Comparison of ENCODE assay signal across 17 cellular contexts in the genomic region with DNA sequence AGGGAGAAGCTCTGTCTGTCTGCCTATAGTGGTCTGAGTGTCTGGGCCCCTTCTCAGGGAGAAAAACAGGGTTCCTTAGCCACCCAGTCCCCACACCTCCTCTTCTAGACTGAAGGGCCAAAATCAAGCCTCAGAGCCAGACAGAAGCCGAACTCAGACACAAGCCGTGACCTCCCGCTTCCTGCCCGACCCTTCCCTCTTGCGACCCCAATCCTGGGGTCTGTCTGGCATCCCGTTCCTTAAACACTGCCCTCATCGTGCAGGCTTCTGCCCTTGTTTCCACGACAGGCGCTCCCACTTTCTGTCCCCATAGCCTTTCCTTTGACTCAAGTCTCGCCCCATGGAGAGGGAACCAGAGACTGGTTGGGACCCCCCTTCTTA. TPM values are rescaled to one million over a fixed set of nuclear protein-coding genes. Genes with fewer than 3 reads are reported as not detected.
"Had no signal": no experiment of that assay in that cellular context is flagged by ENCODE, and none has a peak within 500 bp of the region (broad histone marks: within the 10 kb centered on the region; RNA-seq: fewer than 3 reads in every experiment).

No MANE protein-coding gene starts in this region.

- H3K4me1 ChIP-seq: foreskin keratinocyte had no signal

- H3K27me3 Mint-ChIP-seq: activated CD8-positive, alpha-beta memory T cell treated with anti-CD3 and anti-CD28 coated beads, Interleukin-2, amount 10 ng/mL, durations not matched to agents 7 days and 5 days; activated naive CD8-positive, alpha-beta T cell treated with anti-CD3 and anti-CD28 coated beads for 36 hours; activated T-cell treated with anti-CD3 and anti-CD28 coated beads, Interleukin-2, amount 50 U/mL, for 24 hours; memory B cell had no signal

- FAIRE-seq: bronchial epithelial cell, islet of Langerhans had no signal

- H3K4me1 Mint-ChIP-seq: activated CD8-positive, alpha-beta memory T cell treated with anti-CD3 and anti-CD28 coated beads, Interleukin-2, amount 10 ng/mL, durations not matched to agents 7 days and 5 days; activated naive CD8-positive, alpha-beta T cell treated with anti-CD3 and anti-CD28 coated beads for 36 hours; memory B cell had no signal

- DNase-seq: activated CD4-positive, alpha-beta T cell treated with anti-CD3 and anti-CD28 coated beads, Interleukin-2, amount 50 U/mL, for 48 hours; activated CD4-positive, CD25-positive, alpha-beta regulatory T cell treated with anti-CD3 and anti-CD28 coated beads, Interleukin-2, amount 50 U/mL, for 72 hours; activated CD8-positive, alpha-beta memory T cell treated with anti-CD3 and anti-CD28 coated beads, Interleukin-2, amount 10 ng/mL, durations not matched to agents 7 days and 5 days; activated effector memory CD4-positive, alpha-beta T cell treated with anti-CD3 and anti-CD28 coated beads, Interleukin-2, amount 50 U/mL, for 16 hours; activated naive CD8-positive, alpha-beta T cell treated with anti-CD3 and anti-CD28 coated beads for 36 hours; activated T-cell treated with anti-CD3 and anti-CD28 coated beads, Interleukin-2, amount 50 U/mL, for 24 hours; foreskin keratinocyte; head of caudate nucleus; SIG-M5; sigmoid colon; stimulated activated CD4-positive, alpha-beta T cell treated with anti-CD3 and anti-CD28 coated beads, Interleukin-12 subunit alpha, Interleukin-12 subunit beta, amount 100 ng/mL, for 4 hours; stimulated activated naive CD4-positive, alpha-beta T cell treated with Interleukin-2 at 50 U/mL for 16 hours had no signal

- H3K9me3 Mint-ChIP-seq: activated naive CD8-positive, alpha-beta T cell treated with anti-CD3 and anti-CD28 coated beads for 36 hours; activated T-cell treated with anti-CD3 and anti-CD28 coated beads, Interleukin-2, amount 50 U/mL, for 24 hours; memory B cell had no signal

- H3K36me3 ChIP-seq: sigmoid colon had no signal

- ATAC-seq: activated CD8-positive, alpha-beta memory T cell treated with anti-CD3 and anti-CD28 coated beads, Interleukin-2, amount 10 ng/mL, durations not matched to agents 7 days and 5 days; foreskin keratinocyte had no signal

- H3K4me3 ChIP-seq: sigmoid colon, testis had no signal

- H3K27me3 ChIP-seq: foreskin keratinocyte, sigmoid colon, testis had no signal

- H3K9me3 ChIP-seq: sigmoid colon, testis had no signal

- H3K4me3 Mint-ChIP-seq: activated CD8-positive, alpha-beta memory T cell treated with anti-CD3 and anti-CD28 coated beads, Interleukin-2, amount 10 ng/mL, durations not matched to agents 7 days and 5 days; activated naive CD8-positive, alpha-beta T cell treated with anti-CD3 and anti-CD28 coated beads for 36 hours; activated T-cell treated with anti-CD3 and anti-CD28 coated beads, Interleukin-2, amount 50 U/mL, for 24 hours; memory B cell had no signal

- H3K36me3 Mint-ChIP-seq: activated CD8-positive, alpha-beta memory T cell treated with anti-CD3 and anti-CD28 coated beads, Interleukin-2, amount 10 ng/mL, durations not matched to agents 7 days and 5 days; activated naive CD8-positive, alpha-beta T cell treated with anti-CD3 and anti-CD28 coated beads for 36 hours; memory B cell had no signal

- H3K27ac ChIP-seq: foreskin keratinocyte had no signal

- H3K27ac Mint-ChIP-seq: activated CD8-positive, alpha-beta memory T cell treated with anti-CD3 and anti-CD28 coated beads, Interleukin-2, amount 10 ng/mL, durations not matched to agents 7 days and 5 days; activated naive CD8-positive, alpha-beta T cell treated with anti-CD3 and anti-CD28 coated beads for 36 hours; activated T-cell treated with anti-CD3 and anti-CD28 coated beads, Interleukin-2, amount 50 U/mL, for 24 hours; memory B cell had no signal

RNA-seq across cellular contexts. Expression of gene EPHB3, which starts 32.3 kb away (rescaled TPM):
- total RNA-seq: activated CD8-positive, alpha-beta memory T cell treated with anti-CD3 and anti-CD28 coated beads, Interleukin-2, amount 10 ng/mL, durations not matched to agents 7 days and 5 days; pulmonary artery endothelial cell had no signal
